ENCODE assay signal across 9 cellular contexts in the genomic region with DNA sequence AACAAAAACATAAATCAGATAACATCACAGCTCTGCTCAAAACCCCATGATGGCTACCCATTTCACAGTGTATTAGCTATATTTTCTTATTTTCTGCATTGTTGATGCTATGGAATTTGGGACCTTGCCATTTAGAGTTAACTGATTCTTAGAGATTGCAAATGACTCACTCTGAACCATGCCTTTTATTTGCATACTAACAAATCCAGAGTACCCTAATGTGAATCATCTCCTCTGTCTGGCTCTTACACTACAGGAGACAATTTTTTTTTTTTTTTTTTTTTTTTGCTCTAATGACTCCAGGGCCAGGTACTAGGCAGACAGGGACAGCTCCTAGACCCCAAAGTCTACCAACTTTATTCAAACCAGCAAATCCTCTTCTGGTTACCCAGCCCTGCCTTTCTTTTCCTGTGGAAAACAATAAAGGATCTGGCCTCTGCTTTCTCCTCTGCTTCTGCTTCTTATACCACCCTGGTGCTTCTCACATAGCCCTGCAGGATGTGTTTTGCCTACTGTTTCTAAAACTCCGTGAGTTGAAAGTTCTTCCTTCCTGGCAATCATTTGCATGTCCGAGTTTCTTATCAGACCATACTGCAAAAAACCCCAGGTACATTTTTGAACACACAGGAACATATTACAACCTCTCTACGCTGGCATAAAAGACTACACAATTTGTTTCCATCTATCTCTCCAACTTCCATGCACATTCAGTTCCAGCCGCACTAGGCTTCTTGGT. TPM values are rescaled to one million over a fixed set of nuclear protein-coding genes. Genes with fewer than 3 reads are reported as not detected.
DNase-seq lines count a peak whose midpoint lies in the region; ATAC-seq lines count a peak whose summit lies in the region.
"Had no signal": no experiment of that assay in that cellular context is flagged by ENCODE, and none has a peak within 500 bp of the region (broad histone marks: within the 10 kb centered on the region; RNA-seq: fewer than 3 reads in every experiment).

No MANE protein-coding gene starts in this region.

- H3K36me3 Mint-ChIP-seq in immature natural killer cell, result peaks cover 9 to 31% (median 20%) of the 10 kb centered on the region in 3 donors

- in situ Hi-C loops in Caki2 (cut with HindIII; ENCODE audit: low pct_unique_long_range_greater_than_20kb, low sequenced_read_pairs), result no loop called here

- ATAC-seq in GM21717 (IDR thresholded peaks at IDR 0.05; ENCODE audit: unreplicated experiment) (peak; percentile 34), HG03108 (IDR thresholded peaks at IDR 0.05; ENCODE audit: unreplicated experiment) (no peak), HG02678 (IDR thresholded peaks at IDR 0.05; ENCODE audit: unreplicated experiment) (no peak)

- no peak overlapping the region for H3K4me3 Mint-ChIP-seq in immature natural killer cell

- no peaks in the 10 kb centered on the region for H3K9me3 Mint-ChIP-seq in immature natural killer cell

- no peak overlapping the region for H3K27ac Mint-ChIP-seq in immature natural killer cell

- peak; percentile 52 for DNase-seq in Caki2 (ENCODE audit: low read depth)
- peak; percentile 20 for DNase-seq in SW480 (ENCODE audit: low spot score)
- DNase-seq in iris pigment epithelial cell (ENCODE audit: low read depth), result peak; percentile 95
- no peak for DNase-seq in immature natural killer cell
- DNase-seq in RPMI8226, result no peak
- DNase-seq: NCI-H2107 had no signal

- no peaks in the 10 kb centered on the region for H3K4me1 Mint-ChIP-seq in immature natural killer cell

- no peaks in the 10 kb centered on the region for H3K27me3 Mint-ChIP-seq in immature natural killer cell (ENCODE audit: low read depth in 3 of 3)

RNA-seq across cellular contexts. Expression of a gene that starts 10.6 kb away (rescaled TPM):
- 28.9 and 34.3 TPM in 2 replicates for total RNA-seq in Caki2 (2014; rRNA removed; shearing (Covaris generic); ENCODE audit: low replicate concordance)
- 1 to 10 TPM; 1.1 to 7.0 (median 4.3) TPM for polyA plus RNA-seq in immature natural killer cell

RNA-seq across cellular contexts. Expression of a gene that starts 29.3 kb away (rescaled TPM):
- total RNA-seq in Caki2 (2014; rRNA removed; shearing (Covaris generic); ENCODE audit: low replicate concordance), result 9.0 and 10.2 TPM in 2 replicates
- polyA plus RNA-seq in immature natural killer cell, result 1 to 10 TPM; 1.9 to 3.0 (median 2.9) TPM

RNA-seq across cellular contexts. Expression of a gene that starts 38.9 kb away (rescaled TPM):
- 0.41 and 4.1 TPM in 2 replicates for total RNA-seq in Caki2 (2014; rRNA removed; shearing (Covaris generic); ENCODE audit: low replicate concordance)
- polyA plus RNA-seq in immature natural killer cell, result 1 to 10 TPM in 2 of 3 donors, not detected in 1; 1.8 to 2.5 TPM

RNA-seq across cellular contexts. Expression of a gene that starts 50.6 kb away (rescaled TPM):
- 9.2 and 9.3 TPM in 2 replicates for total RNA-seq in Caki2 (2014; rRNA removed; shearing (Covaris generic); ENCODE audit: low replicate concordance)
- polyA plus RNA-seq in immature natural killer cell, result 1 to 10 TPM; 2.1 to 4.6 (median 2.5) TPM

Comparison
In these comparisons a context has a peak if more than half of its experiments do, and no peak if none do; other contexts are left out.
1. DNase-seq: peak in Caki2 (single experiment), SW480 (single experiment) and iris pigment epithelial cell (single experiment); none in immature natural killer cell (0 of 3) and RPMI8226 (single experiment).